ENCODE assay signal across 16 cellular contexts in the genomic region with DNA sequence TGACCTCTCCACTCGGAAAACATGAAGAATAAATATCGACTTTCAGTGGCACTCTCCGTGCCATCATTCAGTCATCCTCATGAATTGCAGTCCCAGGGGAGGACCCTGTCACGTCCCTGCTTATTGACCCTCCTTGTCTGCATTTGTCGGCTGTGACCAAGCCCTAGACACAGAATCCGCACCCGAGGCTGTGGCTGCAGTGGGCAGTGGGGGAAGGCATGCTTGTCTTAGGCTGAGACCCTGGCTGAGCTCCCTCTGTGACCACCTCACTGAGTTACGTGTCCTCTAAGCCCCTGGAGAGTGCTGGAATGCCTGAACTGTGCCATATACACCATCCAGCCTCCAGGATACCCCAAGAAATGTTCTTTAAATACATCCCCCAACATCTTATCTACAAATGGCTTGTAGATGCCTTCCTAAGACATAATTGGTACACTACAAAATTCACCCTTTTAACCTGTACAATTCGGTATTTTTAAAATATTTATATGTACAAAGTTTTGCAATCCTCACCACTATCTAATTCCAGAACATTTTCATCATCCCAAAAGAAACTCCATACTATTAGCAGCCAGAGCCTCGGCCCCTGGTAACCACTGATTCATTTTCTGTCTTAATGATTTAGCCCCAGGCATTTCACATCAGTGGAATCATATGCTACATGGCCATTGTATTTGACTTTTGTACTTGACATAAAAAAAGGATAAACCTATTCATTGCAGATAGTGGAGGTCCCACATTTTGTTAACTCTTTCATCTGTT.
A peak's percentile ranks its signal among the peaks of the same experiment; 100 is the strongest.
DNase-seq lines count a peak whose midpoint lies in the region; ATAC-seq and TF ChIP-seq lines count a peak whose summit lies in the region.
"Had no signal": no experiment of that assay in that cellular context is flagged by ENCODE, and none has a peak within 500 bp of the region (broad histone marks: within the 10 kb centered on the region; RNA-seq: fewer than 3 reads in every experiment).

No MANE protein-coding gene starts in this region.

- peaks cover 5% of the 10 kb centered on the region for H3F3A ChIP-seq in smooth muscle cell (ENCODE audit: low read depth)

- TF ChIP-seq CTCF in foreskin fibroblast (IDR thresholded peaks at IDR 0.05; ENCODE audit: low read depth, low read length) (no peak), smooth muscle cell (IDR thresholded peaks at IDR 0.05; ENCODE audit: borderline replicate concordance, insufficient read depth, poor library complexity, severe bottlenecking) (no peak)

- no peak for ATAC-seq in GM18867 (IDR thresholded peaks at IDR 0.05; ENCODE audit: unreplicated experiment)
- ATAC-seq: HepG2, natural killer cell had no signal

- H3K9me3 ChIP-seq in adipocyte (ENCODE audit: control insufficient read depth, low read length), result no peaks in the 10 kb centered on the region
- H3K9me3 ChIP-seq in smooth muscle cell (replicated peaks; ENCODE audit: low read depth), result no peaks in the 10 kb centered on the region
- H3K9me3 ChIP-seq: BE2C had no signal

- H3K27me3 ChIP-seq in adipocyte (replicated peaks; ENCODE audit: control insufficient read depth, insufficient read depth, low read length) (no peaks in the 10 kb centered on the region), smooth muscle cell (ENCODE audit: low read depth) (no peaks in the 10 kb centered on the region)
- H3K27me3 ChIP-seq: BE2C had no signal

- no peaks in the 10 kb centered on the region for H3K79me2 ChIP-seq in smooth muscle cell (ENCODE audit: low read depth)

- peaks cover 37% of the 10 kb centered on the region for H3K4me1 ChIP-seq in adipocyte (ENCODE audit: control insufficient read depth, insufficient read depth, low read length)
- peaks cover 6% of the 10 kb centered on the region for H3K4me1 ChIP-seq in smooth muscle cell (ENCODE audit: low read depth)

- no peaks in the 10 kb centered on the region for H4K20me1 ChIP-seq in smooth muscle cell (ENCODE audit: low read depth)

- DNase-seq in GM04504 (ENCODE audit: low read depth) (peak; percentile 32), adipocyte (ENCODE audit: low read depth) (no peak), foreskin fibroblast (peak; percentile 16 to 68), smooth muscle cell (lab: John Stamatoyannopoulos, UW; ENCODE audit: unreplicated experiment) (no peak), NOMO-1 (lab: John Stamatoyannopoulos, UW; ENCODE audit: unreplicated experiment in 2 of 2) (no peak), DMS153 (lab: John Stamatoyannopoulos, UW) (no peak)
- DNase-seq: activated CD4-positive, alpha-beta T cell treated with anti-CD3 and anti-CD28 coated beads for 48 hours; BE2C; immature natural killer cell; natural killer cell; NCI-H2081 treated with DMSO at 0.1 percent for 48 hours; NCI-H526; retina had no signal

- H3K36me3 ChIP-seq in adipocyte (ENCODE audit: control insufficient read depth, insufficient read depth, low read length, severe bottlenecking) (no peaks in the 10 kb centered on the region), smooth muscle cell (ENCODE audit: low read depth) (no peaks in the 10 kb centered on the region)
- H3K36me3 ChIP-seq: BE2C had no signal

- H3K9ac ChIP-seq in adipocyte (ENCODE audit: low read length) (no peak overlapping the region), smooth muscle cell (ENCODE audit: low read depth) (no peak overlapping the region)

- 77% methylated on average over 10 of the region's 10 CpGs for WGBS in smooth muscle cell (ENCODE audit: low lambda C conversion rate)

- no peak overlapping the region for H3K4me2 ChIP-seq in smooth muscle cell

- no peak overlapping the region for H2AFZ ChIP-seq in smooth muscle cell (ENCODE audit: low read depth)

- H3K27ac ChIP-seq in smooth muscle cell (ENCODE audit: low read depth), result peak overlapping the region; percentile 70
- H3K27ac ChIP-seq: SK-N-MC had no signal

- H3K4me3 ChIP-seq in adipocyte (ENCODE audit: low read length) (peak overlapping the region; percentile 8), foreskin fibroblast (ENCODE audit: low read depth in 1 of 2, low read length in 2 of 2) (no peak overlapping the region), smooth muscle cell (no peak overlapping the region)
- H3K4me3 ChIP-seq: SK-N-MC had no signal

Comparison
In these comparisons a context has a peak if more than half of its experiments do, and no peak if none do; other contexts are left out.
1. DNase-seq: peak in GM04504 (single experiment) and foreskin fibroblast (2 of 2); none in adipocyte (single experiment), smooth muscle cell (single experiment), NOMO-1 (0 of 2) and DMS153 (single experiment).